ENCODE assay signal across 32 cellular contexts in the genomic region with DNA sequence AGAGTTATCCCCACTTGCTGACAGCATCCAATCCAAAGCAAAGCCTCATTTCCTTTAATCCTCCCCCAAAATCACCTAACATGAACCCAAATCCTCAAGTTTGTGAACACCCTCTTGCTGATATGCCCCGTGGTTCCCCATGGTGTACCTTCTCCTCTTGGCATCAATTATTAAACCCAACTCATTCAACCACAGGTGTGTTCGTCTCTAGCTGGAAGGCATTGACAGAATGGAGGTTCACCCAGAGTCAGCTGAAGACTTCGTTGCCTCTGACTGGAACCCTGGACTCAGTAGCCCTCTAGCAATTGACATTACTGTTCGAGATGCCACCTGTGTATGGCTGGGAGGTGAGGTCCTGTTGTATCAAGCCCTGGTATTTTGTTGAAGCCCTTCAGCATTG. TPM values are rescaled to one million over a fixed set of nuclear protein-coding genes. Genes with fewer than 3 reads are reported as not detected.
"Had no signal": no experiment of that assay in that cellular context is flagged by ENCODE, and none has a peak within 500 bp of the region (broad histone marks: within the 10 kb centered on the region; RNA-seq: fewer than 3 reads in every experiment).

No MANE protein-coding gene starts in this region.

- H3K36me3 ChIP-seq: stomach, suprapubic skin, thoracic aorta, thyroid gland, tibial artery, tibial nerve, transverse colon, upper lobe of left lung, upper lobe of right lung, uterus, vagina had no signal

- H3K36me3 Mint-ChIP-seq: stimulated activated effector memory CD8-positive, alpha-beta T cell treated with anti-CD3 and anti-CD28 coated beads, Interleukin-12 subunit alpha, Interleukin-12 subunit beta, amount 100 ng/mL, for 72 hours; stimulated activated memory B cell treated with anti-CD40 and anti-IgM and Interleukin-4, amounts not matched to agents 10 μg/mL and 1 μg/mL and 100 μg/mL, for 72 hours; stimulated activated naive B cell treated with anti-CD40 and anti-IgM and Interleukin-4, amounts not matched to agents 10 μg/mL and 1 μg/mL and 100 μg/mL, for 72 hours; type B pancreatic cell had no signal

- H3K27ac ChIP-seq: stomach, suprapubic skin, testis, thoracic aorta, thyroid gland, tibial artery, tibial nerve, transverse colon, upper lobe of left lung, upper lobe of right lung, uterus, vagina had no signal

- H3K27ac Mint-ChIP-seq: stimulated activated effector memory CD8-positive, alpha-beta T cell treated with anti-CD3 and anti-CD28 coated beads, Interleukin-12 subunit alpha, Interleukin-12 subunit beta, amount 100 ng/mL, for 72 hours; stimulated activated memory B cell treated with anti-CD40 and anti-IgM and Interleukin-4, amounts not matched to agents 10 μg/mL and 1 μg/mL and 100 μg/mL, for 72 hours; stimulated activated naive B cell treated with anti-CD40 and anti-IgM and Interleukin-4, amounts not matched to agents 10 μg/mL and 1 μg/mL and 100 μg/mL, for 72 hours; stimulated activated naive CD8-positive, alpha-beta T cell treated with anti-CD3 and anti-CD28 coated beads, Interleukin-15, amount 100 ng/mL, for 72 hours; stimulated activated naive CD8-positive, alpha-beta T cell treated with anti-CD3 and anti-CD28 coated beads, Interleukin-15, Interleukin-2, amounts not matched to agents 100 ng/mL and 50 ng/mL, for 24 hours; type B pancreatic cell had no signal

- FAIRE-seq: urothelium cell line had no signal

- H3K9me3 ChIP-seq: stomach, suprapubic skin, testis, thoracic aorta, thyroid gland, tibial artery, tibial nerve, transverse colon, upper lobe of left lung, upper lobe of right lung, uterus, vagina had no signal

- H3K27me3 ChIP-seq: suprapubic skin, testis, thyroid gland, tibial artery, tibial nerve, upper lobe of left lung, upper lobe of right lung, uterus, vagina had no signal

- H3K4me1 Mint-ChIP-seq: stimulated activated naive CD8-positive, alpha-beta T cell treated with anti-CD3 and anti-CD28 coated beads, Interleukin-15, amount 100 ng/mL, for 72 hours had no signal

- H3K4me1 ChIP-seq: stomach, suprapubic skin, thyroid gland, tibial artery, tibial nerve, transverse colon, upper lobe of left lung, upper lobe of right lung, uterus, vagina had no signal

- H3K4me3 Mint-ChIP-seq: stimulated activated effector memory CD8-positive, alpha-beta T cell treated with anti-CD3 and anti-CD28 coated beads, Interleukin-12 subunit alpha, Interleukin-12 subunit beta, amount 100 ng/mL, for 72 hours; stimulated activated memory B cell treated with anti-CD40 and anti-IgM and Interleukin-4, amounts not matched to agents 10 μg/mL and 1 μg/mL and 100 μg/mL, for 72 hours; stimulated activated naive B cell treated with anti-CD40 and anti-IgM and Interleukin-4, amounts not matched to agents 10 μg/mL and 1 μg/mL and 100 μg/mL, for 72 hours; stimulated activated naive CD8-positive, alpha-beta T cell treated with anti-CD3 and anti-CD28 coated beads, Interleukin-15, amount 100 ng/mL, for 72 hours; stimulated activated naive CD8-positive, alpha-beta T cell treated with anti-CD3 and anti-CD28 coated beads, Interleukin-15, Interleukin-2, amounts not matched to agents 100 ng/mL and 50 ng/mL, for 24 hours; type B pancreatic cell had no signal

- DNase-seq: stimulated activated CD4-positive, alpha-beta T cell treated with anti-CD3 and anti-CD28 coated beads, Interleukin-2, amount 100 ng/mL, for 48 hours; stimulated activated CD4-positive, alpha-beta T cell treated with anti-CD3 and anti-CD28 coated beads, Interleukin-4, amount 100 ng/mL, for 1 hour; stimulated activated CD4-positive, alpha-beta T cell treated with anti-CD3 and anti-CD28 coated beads, Interleukin-4, amount 100 ng/mL, for 24 hours; stimulated activated CD4-positive, alpha-beta T cell treated with anti-CD3 and anti-CD28 coated beads, Interleukin-4, amount 100 ng/mL, for 4 hours; stimulated activated CD8-positive, alpha-beta memory T cell treated with anti-CD3 and anti-CD28 coated beads, Interleukin-4, amount 100 ng/mL, for 48 hours; stimulated activated naive B cell treated with anti-CD40 and anti-IgM and Interleukin-4, amounts not matched to agents 10 μg/mL and 1 μg/mL and 100 μg/mL, for 72 hours; stimulated activated naive CD4-positive, alpha-beta T cell; stimulated activated naive CD4-positive, alpha-beta T cell treated with Interleukin-2 at 50 U/mL for 16 hours; stimulated activated naive CD8-positive, alpha-beta T cell treated with anti-CD3 and anti-CD28 coated beads, Interleukin-15, amount 100 ng/mL, for 72 hours; stimulated activated naive CD8-positive, alpha-beta T cell treated with anti-CD3 and anti-CD28 coated beads, Interleukin-15, Interleukin-2, amounts not matched to agents 100 U/mL and 50 U/mL, for 24 hours; stomach; substantia nigra; testis; thyroid gland; tibial artery; transverse colon; trophoblast cell; upper lobe of left lung; upper lobe of right lung; uterus had no signal

- H3K4me3 ChIP-seq: stomach, suprapubic skin, testis, thoracic aorta, thyroid gland, tibial artery, tibial nerve, transverse colon, upper lobe of left lung, upper lobe of right lung, uterus, vagina had no signal

- ATAC-seq: stimulated activated effector memory CD8-positive, alpha-beta T cell treated with anti-CD3 and anti-CD28 coated beads, Interleukin-12 subunit alpha, Interleukin-12 subunit beta, amount 100 ng/mL, for 72 hours; stimulated activated memory B cell treated with anti-CD40 and anti-IgM and Interleukin-4, amounts not matched to agents 10 μg/mL and 1 μg/mL and 100 μg/mL, for 72 hours; stimulated activated naive B cell treated with anti-CD40 and anti-IgM and Interleukin-4, amounts not matched to agents 10 μg/mL and 1 μg/mL and 100 μg/mL, for 72 hours; stimulated activated naive CD8-positive, alpha-beta T cell treated with anti-CD3 and anti-CD28 coated beads, Interleukin-15, amount 100 ng/mL, for 72 hours; stimulated activated naive CD8-positive, alpha-beta T cell treated with anti-CD3 and anti-CD28 coated beads, Interleukin-15, Interleukin-2, amounts not matched to agents 100 U/mL and 50 U/mL, for 24 hours; upper lobe of right lung had no signal

- H3K9me3 Mint-ChIP-seq: stimulated activated effector memory CD8-positive, alpha-beta T cell treated with anti-CD3 and anti-CD28 coated beads, Interleukin-12 subunit alpha, Interleukin-12 subunit beta, amount 100 ng/mL, for 72 hours; stimulated activated memory B cell treated with anti-CD40 and anti-IgM and Interleukin-4, amounts not matched to agents 10 μg/mL and 1 μg/mL and 100 μg/mL, for 72 hours; stimulated activated naive B cell treated with anti-CD40 and anti-IgM and Interleukin-4, amounts not matched to agents 10 μg/mL and 1 μg/mL and 100 μg/mL, for 72 hours; stimulated activated naive CD8-positive, alpha-beta T cell treated with anti-CD3 and anti-CD28 coated beads, Interleukin-15, amount 100 ng/mL, for 72 hours; stimulated activated naive CD8-positive, alpha-beta T cell treated with anti-CD3 and anti-CD28 coated beads, Interleukin-15, Interleukin-2, amounts not matched to agents 100 ng/mL and 50 ng/mL, for 24 hours; type B pancreatic cell had no signal

RNA-seq across cellular contexts. Expression of gene SLC30A10, which starts 22.8 kb away (rescaled TPM):
- total RNA-seq: subcutaneous adipose tissue, thoracic aorta, upper lobe of left lung, upper lobe of right lung, ureter had no signal
- polyA plus RNA-seq: stomach, urinary bladder had no signal
